In genomic region chr1:7117599-7118281, GRCh38 we compare ENCODE assay signal across 8 cellular contexts.
DNase-seq lines count a peak whose midpoint lies in the region; ATAC-seq and FAIRE-seq lines count a peak whose summit lies in the region.

No MANE protein-coding gene starts in this region.

- no peak for FAIRE-seq in frontal cortex (lab: Jason Lieb, UNC)

- ATAC-seq in HG03378 (IDR thresholded peaks at IDR 0.05; ENCODE audit: unreplicated experiment): no peak

- DNase-seq in ELF-1 (ENCODE audit: low read depth, low spot score) (peak; percentile 96), NCI-H2196 treated with DMSO at 0.1 percent for 48 hours (lab: John Stamatoyannopoulos, UW; ENCODE audit: unreplicated experiment) (peak; percentile 60), cerebellum (ENCODE audit: low spot score) (peak; percentile 8), mucosa of gallbladder (ENCODE audit: low spot score) (peak; percentile 16), COLO668 (lab: John Stamatoyannopoulos, UW; ENCODE audit: unreplicated experiment) (no peak), frontal cortex (ENCODE audit: low spot score in 2 of 2) (no peak)
- no peak for DNase-seq in activated naive CD4-positive, alpha-beta T cell treated with anti-CD3 and anti-CD28 coated beads, Interleukin-2, amount 50 U/mL, for 16 hours

Comparison
In these comparisons a context has a peak if more than half of its experiments do, and no peak if none do; other contexts are left out.
1. DNase-seq: peak in ELF-1 (single experiment), NCI-H2196 treated with DMSO at 0.1 percent for 48 hours (single experiment), cerebellum (single experiment) and mucosa of gallbladder (single experiment); none in activated naive CD4-positive, alpha-beta T cell treated with anti-CD3 and anti-CD28 coated beads, Interleukin-2, amount 50 U/mL, for 16 hours (single experiment), COLO668 (single experiment) and frontal cortex (0 of 2).